1 cellular context compared by ENCODE assay signal in the genomic region with DNA sequence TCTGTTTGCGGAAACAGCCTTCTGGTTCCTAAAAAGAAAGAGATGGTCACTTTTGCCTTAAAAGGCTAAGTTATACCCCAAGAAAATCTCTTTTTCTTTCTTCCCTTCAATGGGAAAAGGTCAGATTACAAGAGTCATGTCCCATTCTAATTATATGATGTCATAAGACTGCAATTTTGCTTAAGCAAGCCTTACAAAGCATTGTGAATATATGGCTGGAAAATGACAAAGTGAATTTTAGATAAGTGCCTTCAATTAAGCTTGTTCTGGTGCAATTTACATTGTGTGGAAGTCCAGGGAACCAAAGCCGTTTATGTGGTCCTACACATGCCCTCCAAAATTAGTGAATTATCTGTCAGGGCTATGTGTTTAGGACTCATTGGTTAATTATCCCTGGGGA.
TF ChIP-seq lines count a peak whose summit lies in the region.

No MANE protein-coding gene starts in this region.

TF ChIP-seq in K562, 482 proteins besides CTCF, POLR2A, EP300 and RAD21 (continued from another document):
- peak; percentile 2; the same call in 1 of the 2 replicates for TF ChIP-seq VEZF1 (CRISPR knock-in tag; IDR thresholded peaks at IDR 0.05)
- 0 out of 2 replicates have a peak, but pooled peaks have one; percentile 16 for TF ChIP-seq FOXJ2 (tag; IDR thresholded peaks at IDR 0.05)
- TF ChIP-seq SMARCA5 (IDR thresholded peaks at IDR 0.05), result no peak
- TF ChIP-seq ZNF212 (CRISPR knock-in tag; IDR thresholded peaks at IDR 0.05), result no peak
- no peak for TF ChIP-seq SNAPC5 (CRISPR knock-in tag; IDR thresholded peaks at IDR 0.05)
